ENCODE assay signal across 13 cellular contexts in the genomic region with DNA sequence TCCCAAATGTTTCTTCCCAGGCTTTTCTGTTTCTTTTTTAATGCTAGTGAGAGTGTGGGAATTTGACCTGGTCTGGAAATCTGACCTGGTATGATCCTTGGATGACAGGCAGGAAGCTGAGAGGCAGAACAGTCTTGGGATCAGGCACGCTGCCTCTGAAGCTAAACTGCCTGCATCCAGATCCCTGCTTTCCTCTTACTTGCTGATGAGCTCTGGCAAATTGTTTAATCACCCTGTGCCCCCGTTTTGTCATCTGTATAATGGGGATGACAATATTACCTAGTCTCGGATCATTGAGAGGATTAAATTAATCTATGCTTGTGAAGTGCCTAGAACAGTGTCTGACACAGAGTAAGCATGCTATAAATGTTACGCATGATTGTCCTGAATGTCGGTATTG. TPM values are rescaled to one million over a fixed set of nuclear protein-coding genes. Genes with fewer than 3 reads are reported as not detected.
DNase-seq lines count a peak whose midpoint lies in the region; ATAC-seq and TF ChIP-seq lines count a peak whose summit lies in the region.
"Had no signal": no experiment of that assay in that cellular context is flagged by ENCODE, and none has a peak within 500 bp of the region (broad histone marks: within the 10 kb centered on the region; RNA-seq: fewer than 3 reads in every experiment).

No MANE protein-coding gene starts in this region.

- peaks cover 7% of the 10 kb centered on the region for H3K27me3 Mint-ChIP-seq in type B pancreatic cell

- H3K4me3 ChIP-seq in heart right ventricle (peak overlapping the region in 8 of 10 donors; percentile 15 to 68 (median 33)), brain microvascular endothelial cell (ENCODE audit: low read depth, low read length) (no peak overlapping the region), liver (ENCODE audit: low read depth in 1 of 3, low read length in 3 of 3) (no peak overlapping the region)

- intact Hi-C loops in heart right ventricle (cut with DNase I): loop anchor here in 1 of 10 donors (10.0 kb wide), 1 partner anchor 162 kb away; a partner anchor contains a TSS
- intact Hi-C loops in Right ventricle myocardium superior (cut with DNase I): no loop called here

- TF ChIP-seq CTCF in heart right ventricle (IDR thresholded peaks at IDR 0.05) (no peak), brain microvascular endothelial cell (IDR thresholded peaks at IDR 0.05; ENCODE audit: low read depth, low read length, missing control alignments) (no peak), liver (IDR thresholded peaks at IDR 0.05; ENCODE audit: low read depth, low read length, missing input control) (no peak), type B pancreatic cell (conservative IDR thresholded peaks at IDR 0.05) (no peak)

- H3K27ac Mint-ChIP-seq in type B pancreatic cell: no peak overlapping the region

- no peak overlapping the region for H3K9ac ChIP-seq in liver (ENCODE audit: low read depth in 1 of 2, low read length in 2 of 2)

- peaks cover 39% of the 10 kb centered on the region for H3K4me1 Mint-ChIP-seq in type B pancreatic cell (ENCODE audit: unreplicated experiment)

- peak overlapping the region; percentile 94 for H3K4me3 Mint-ChIP-seq in type B pancreatic cell

- peaks cover 0 to 7% (median 0%) of the 10 kb centered on the region in 9 donors for H3K36me3 ChIP-seq in heart right ventricle
- H3K36me3 ChIP-seq in brain microvascular endothelial cell (replicated peaks): no peaks in the 10 kb centered on the region
- peaks cover 0 to 2% (median 0%) of the 10 kb centered on the region in 4 donors for H3K36me3 ChIP-seq in liver (ENCODE audit: control insufficient read depth in 4 of 4, insufficient read depth in 3 of 4, low read depth in 1 of 4, low read length in 3 of 4)

- H3K27me3 ChIP-seq in heart right ventricle: peaks cover 0 to 13% (median 0%) of the 10 kb centered on the region in 7 donors
- H3K27me3 ChIP-seq in brain microvascular endothelial cell (replicated peaks): no peaks in the 10 kb centered on the region
- no peaks in the 10 kb centered on the region for H3K27me3 ChIP-seq in liver (ENCODE audit: control insufficient read depth in 4 of 4, insufficient read depth in 4 of 4, low read length in 3 of 4)

- H3K36me3 Mint-ChIP-seq in type B pancreatic cell: peaks cover 25% of the 10 kb centered on the region

- TF ChIP-seq RAD21 in liver (IDR thresholded peaks at IDR 0.05): no peak

- in situ Hi-C loops in brain microvascular endothelial cell (cut with HindIII; ENCODE audit: low pct_ligation_motif_present, low sequenced_read_pairs): no loop called here

- H3K9me3 ChIP-seq in heart right ventricle (no peaks in the 10 kb centered on the region), liver (ENCODE audit: control insufficient read depth in 4 of 4, low read length in 3 of 4) (no peaks in the 10 kb centered on the region)

- H3K4me1 ChIP-seq in heart right ventricle (peaks cover 0 to 14% (median 0%) of the 10 kb centered on the region in 9 donors), liver (ENCODE audit: control insufficient read depth in 4 of 4, insufficient read depth in 4 of 4, low read length in 3 of 4) (peaks cover 0 to 27% (median 9%) of the 10 kb centered on the region in 4 donors)

- WGBS in heart right ventricle, 2 donors: 72 to 73% methylated on average over 5 of the region's 5 CpGs
- WGBS in liver: 79% methylated on average over 5 of the region's 5 CpGs

- no peaks in the 10 kb centered on the region for H3K9me3 Mint-ChIP-seq in type B pancreatic cell

- H3K27ac ChIP-seq in heart right ventricle (peak overlapping the region in 7 of 10 donors; percentile 18 to 65 (median 50)), brain microvascular endothelial cell (no peak overlapping the region), liver (ENCODE audit: low read depth in 1 of 2, low read length in 2 of 2) (no peak overlapping the region)

- DNase-seq in heart right ventricle (peak in 1 of 2 donors; percentile 43), Right ventricle myocardium superior (no peak), brain microvascular endothelial cell (peak; percentile 24), type B pancreatic cell (ENCODE audit: extremely low spot score, unreplicated experiment) (no peak), AG08396 (ENCODE audit: low spot score) (no peak)
- DNase-seq: activated T-cell treated with anti-CD3 and anti-CD28 coated beads for 4 hours, IMR-90, NCI-H1694 treated with DMSO at 0.1 percent for 48 hours had no signal

- ATAC-seq in heart right ventricle: peak in 6 of 8 donors; percentile 12 to 80 (median 46)
- no peak for ATAC-seq in Right ventricle myocardium superior (ENCODE audit: poor library complexity)
- no peak for ATAC-seq in HG03196 (IDR thresholded peaks at IDR 0.05; ENCODE audit: unreplicated experiment)
- no peak for ATAC-seq in GM21367 (IDR thresholded peaks at IDR 0.05; ENCODE audit: unreplicated experiment)

TF ChIP-seq in liver, 16 proteins besides CTCF, POLR2A, EP300 and RAD21:
- TF ChIP-seq RXRA (IDR thresholded peaks at IDR 0.05) (peak; percentile 29 to 57), FOXA2 (IDR thresholded peaks at IDR 0.05) (no peak), NR2F2 (IDR thresholded peaks at IDR 0.05) (peak; percentile 85), HNF4G (IDR thresholded peaks at IDR 0.05) (no peak), YY1 (IDR thresholded peaks at IDR 0.05) (no peak)

RNA-seq across cellular contexts. Expression of a gene that starts 3.3 kb away (rescaled TPM):
- total RNA-seq in heart right ventricle: 10 to 100 TPM in 4 of 10 donors, 1 to 10 TPM in 6; 6.8 to 18.6 (median 9.8) TPM
- 10 to 100 TPM in 1 of 2 donors, 1 to 10 TPM in 1; 7.5 to 14.0 TPM for polyA plus RNA-seq in heart right ventricle
- 23.0 TPM for total RNA-seq in Right ventricle myocardium superior
- 10 to 100 TPM; 10.2 to 11.9 TPM for total RNA-seq in liver
- 1 to 10 TPM; 2.6 to 5.3 TPM for polyA plus RNA-seq in liver
- total RNA-seq in type B pancreatic cell (ENCODE audit: low replicate concordance): 12.1 and 34.9 TPM in 2 replicates

RNA-seq across cellular contexts. Expression of a gene that starts 42.6 kb away (rescaled TPM):
- total RNA-seq in heart right ventricle (1 to 10 TPM; 1.4 to 4.1 (median 2.2) TPM), Right ventricle myocardium superior (3.3 TPM), liver (1 to 10 TPM; 2.5 to 4.7 TPM), type B pancreatic cell (ENCODE audit: low replicate concordance) (8.5 and 11.6 TPM in 2 replicates)
- polyA plus RNA-seq in heart right ventricle (1 to 10 TPM; 1.1 to 1.4 TPM), liver (1 to 10 TPM; 1.4 to 5.3 TPM)

RNA-seq across cellular contexts. Expression of a gene that starts 42.7 kb away (rescaled TPM):
- total RNA-seq in heart right ventricle (not detected), Right ventricle myocardium superior (not detected), liver (under 1 TPM; 0.08 to 0.33 TPM), type B pancreatic cell (ENCODE audit: low replicate concordance) (0.19 and 1.4 TPM in 2 replicates)
- polyA plus RNA-seq in heart right ventricle (under 1 TPM; 0.14 to 0.29 TPM), liver (under 1 TPM; 0.02 to 0.42 TPM)
- total RNA-seq: IMR-90, lower leg skin, urinary bladder had no signal
- polyA plus RNA-seq: IMR-90 had no signal

Comparison
In these comparisons a context has a peak if more than half of its experiments do, and no peak if none do; other contexts are left out.
1. ATAC-seq: peak in heart right ventricle (6 of 8); none in Right ventricle myocardium superior (single experiment), HG03196 (single experiment) and GM21367 (single experiment).
2. H3K27ac ChIP-seq: peak in heart right ventricle (7 of 10); none in brain microvascular endothelial cell (single experiment) and liver (0 of 2).
3. H3K4me3 ChIP-seq: peak in heart right ventricle (8 of 10); none in brain microvascular endothelial cell (single experiment) and liver (0 of 3).